In genomic region chr3:19960670-19961069, GRCh38 we compare ENCODE assay signal across 16 cellular contexts. TPM values are rescaled to one million over a fixed set of nuclear protein-coding genes. Genes with fewer than 3 reads are reported as not detected.
DNase-seq lines count a peak whose midpoint lies in the region; ATAC-seq lines count a peak whose summit lies in the region.
"Had no signal": no experiment of that assay in that cellular context is flagged by ENCODE, and none has a peak within 500 bp of the region (broad histone marks: within the 10 kb centered on the region; RNA-seq: fewer than 3 reads in every experiment).

No MANE protein-coding gene starts in this region.

- no peak for ATAC-seq in central memory CD8-positive, alpha-beta T cell (replicated peaks; ENCODE audit: extremely low read depth, poor library complexity, severe bottlenecking)
- ATAC-seq in GM19328 (IDR thresholded peaks at IDR 0.05; ENCODE audit: unreplicated experiment): no peak

- H3K27me3 Mint-ChIP-seq in activated naive CD8-positive, alpha-beta T cell: no peaks in the 10 kb centered on the region
- no peaks in the 10 kb centered on the region for H3K27me3 Mint-ChIP-seq in activated naive CD8-positive, alpha-beta T cell treated with anti-CD3 and anti-CD28 coated beads for 36 hours
- H3K27me3 Mint-ChIP-seq in central memory CD8-positive, alpha-beta T cell: no peaks in the 10 kb centered on the region
- H3K27me3 Mint-ChIP-seq: CD4-positive, alpha-beta T cell had no signal

- peaks cover 8% of the 10 kb centered on the region for H3K36me3 Mint-ChIP-seq in activated naive CD8-positive, alpha-beta T cell
- H3K36me3 Mint-ChIP-seq in activated naive CD8-positive, alpha-beta T cell treated with anti-CD3 and anti-CD28 coated beads for 36 hours: peaks cover 45% of the 10 kb centered on the region
- peaks cover 18% of the 10 kb centered on the region for H3K36me3 Mint-ChIP-seq in central memory CD8-positive, alpha-beta T cell (ENCODE audit: insufficient read depth)

- H3K4me1 Mint-ChIP-seq in activated naive CD8-positive, alpha-beta T cell (ENCODE audit: low read depth): peaks cover 78% of the 10 kb centered on the region
- H3K4me1 Mint-ChIP-seq in activated naive CD8-positive, alpha-beta T cell treated with anti-CD3 and anti-CD28 coated beads for 36 hours: peaks cover 46% of the 10 kb centered on the region
- peaks cover 61% of the 10 kb centered on the region for H3K4me1 Mint-ChIP-seq in central memory CD8-positive, alpha-beta T cell
- H3K4me1 Mint-ChIP-seq: H9 had no signal

- peak overlapping the region; percentile 46 for H3K27ac Mint-ChIP-seq in activated naive CD8-positive, alpha-beta T cell
- no peak overlapping the region for H3K27ac Mint-ChIP-seq in activated naive CD8-positive, alpha-beta T cell treated with anti-CD3 and anti-CD28 coated beads for 36 hours
- H3K27ac Mint-ChIP-seq in central memory CD8-positive, alpha-beta T cell (ENCODE audit: low read depth): peak overlapping the region; percentile 22
- H3K27ac Mint-ChIP-seq: CD4-positive, alpha-beta T cell; H9 had no signal

- no peak overlapping the region for H3K4me3 Mint-ChIP-seq in activated naive CD8-positive, alpha-beta T cell
- H3K4me3 Mint-ChIP-seq in activated naive CD8-positive, alpha-beta T cell treated with anti-CD3 and anti-CD28 coated beads for 36 hours: no peak overlapping the region
- no peak overlapping the region for H3K4me3 Mint-ChIP-seq in central memory CD8-positive, alpha-beta T cell
- H3K4me3 Mint-ChIP-seq: CD4-positive, alpha-beta T cell; H9 had no signal

- no peaks in the 10 kb centered on the region for H3K9me3 Mint-ChIP-seq in activated naive CD8-positive, alpha-beta T cell (ENCODE audit: low read depth)
- H3K9me3 Mint-ChIP-seq in activated naive CD8-positive, alpha-beta T cell treated with anti-CD3 and anti-CD28 coated beads for 36 hours: no peaks in the 10 kb centered on the region
- H3K9me3 Mint-ChIP-seq in central memory CD8-positive, alpha-beta T cell: no peaks in the 10 kb centered on the region
- H3K9me3 Mint-ChIP-seq: CD4-positive, alpha-beta T cell; H9 had no signal

- no peak for DNase-seq in activated naive CD8-positive, alpha-beta T cell treated with anti-CD3 and anti-CD28 coated beads for 36 hours
- DNase-seq in OCI-M1 (lab: John Stamatoyannopoulos, UW): peak; percentile 32
- DNase-seq in central memory CD8-positive, alpha-beta T cell (ENCODE audit: low spot score in 2 of 2): no peak
- DNase-seq in NCI-H774 (lab: John Stamatoyannopoulos, UW): no peak
- no peak for DNase-seq in Ammon's horn (ENCODE audit: low spot score)
- DNase-seq: ACHN; CD4-positive, alpha-beta T cell; DMS153; DMS79; GF-D8; H9 had no signal

RNA-seq across cellular contexts. Expression of gene RAB5A, which starts 13.8 kb away (rescaled TPM):
- total RNA-seq in activated naive CD8-positive, alpha-beta T cell treated with anti-CD3 and anti-CD28 coated beads for 36 hours: 10 to 100 TPM; 54.2 to 56.0 TPM

RNA-seq across cellular contexts. Expression of gene EFHB, which starts 26.7 kb away (rescaled TPM):
- total RNA-seq in activated naive CD8-positive, alpha-beta T cell treated with anti-CD3 and anti-CD28 coated beads for 36 hours: under 1 TPM; 0.50 to 0.87 TPM
- total RNA-seq: Daoy, HT-29 had no signal

RNA-seq across cellular contexts. Expression of gene PP2D1, which starts 51.4 kb away (rescaled TPM):
- total RNA-seq in activated naive CD8-positive, alpha-beta T cell treated with anti-CD3 and anti-CD28 coated beads for 36 hours: not detected
- total RNA-seq: CD4-positive, alpha-beta T cell; Daoy; H1; H9; HT-29 had no signal
